10 cellular contexts compared by ENCODE assay signal in genomic region chr22:16783930-16784354, GRCh38. TPM values are rescaled to one million over a fixed set of nuclear protein-coding genes. Genes with fewer than 3 reads are reported as not detected.
DNase-seq lines count a peak whose midpoint lies in the region; ATAC-seq and TF ChIP-seq lines count a peak whose summit lies in the region.
"Had no signal": no experiment of that assay in that cellular context is flagged by ENCODE, and none has a peak within 500 bp of the region (broad histone marks: within the 10 kb centered on the region; RNA-seq: fewer than 3 reads in every experiment).

No MANE protein-coding gene starts in this region.

- TF ChIP-seq CTCF in DOHH2 (IDR thresholded peaks at IDR 0.05; ENCODE audit: low read depth, low read length, poor library complexity, severe bottlenecking) = peak; percentile 66
- peak; percentile 51 for TF ChIP-seq CTCF in RWPE2 (IDR thresholded peaks at IDR 0.05; ENCODE audit: poor library complexity, severe bottlenecking)
- TF ChIP-seq CTCF in liver (IDR thresholded peaks at IDR 0.05; ENCODE audit: low read depth, low read length, missing input control) = peak; percentile 14
- peak in 1 of 6 experiments; percentile 14 for TF ChIP-seq CTCF in Peyer's patch (IDR thresholded peaks at IDR 0.05)

- DNase-seq in HEK293T (ENCODE audit: extremely low spot score) = peak; percentile 39
- no peak for DNase-seq in RWPE2 (ENCODE audit: low spot score)
- DNase-seq in Peyer's patch = no peak
- no peak for DNase-seq in neuronal stem cell (ENCODE audit: low spot score)
- DNase-seq: activated CD8-positive, alpha-beta memory T cell treated with anti-CD3 and anti-CD28 coated beads for 24 hours; central memory CD4-positive, alpha-beta T cell; NCI-H510A had no signal

- H2BK12ac ChIP-seq in neuronal stem cell (ENCODE audit: low read length) = no peak overlapping the region

- H3K4me3 ChIP-seq in DOHH2 (ENCODE audit: low read length) = no peak overlapping the region
- no peak overlapping the region for H3K4me3 ChIP-seq in RWPE2 (ENCODE audit: severe bottlenecking)
- H3K4me3 ChIP-seq in liver (ENCODE audit: low read depth in 1 of 3, low read length in 3 of 3) = no peak overlapping the region
- no peak overlapping the region for H3K4me3 ChIP-seq in Peyer's patch
- H3K4me3 ChIP-seq in neuronal stem cell (ENCODE audit: low read length in 2 of 2) = no peak overlapping the region

- no peaks in the 10 kb centered on the region for H3F3A ChIP-seq in DOHH2 (ENCODE audit: control insufficient read depth, insufficient read depth)

- 67% methylated on average over 8 of the region's 8 CpGs for WGBS in liver
- no CpG with 5 or more reads among the region's 8 CpGs for WGBS in neuronal stem cell (ENCODE audit: extremely low coverage in 2 of 2, insufficient read length in 2 of 2, insufficient replicate concordance in 1 of 2), 2 donors

- no peak for TF ChIP-seq RAD21 in liver (IDR thresholded peaks at IDR 0.05)

- H2AK5ac ChIP-seq in neuronal stem cell (ENCODE audit: low read depth, low read length) = no peak overlapping the region

- H4K91ac ChIP-seq in neuronal stem cell (ENCODE audit: low read depth, low read length, poor library complexity) = no peak overlapping the region

- no peak overlapping the region for H3K14ac ChIP-seq in neuronal stem cell (ENCODE audit: low read length)

- no peaks in the 10 kb centered on the region for H3K9me3 ChIP-seq in DOHH2 (ENCODE audit: control insufficient read depth, insufficient read depth, low read length)
- peaks cover 1% of the 10 kb centered on the region for H3K9me3 ChIP-seq in RWPE2 (ENCODE audit: severe bottlenecking)
- no peaks in the 10 kb centered on the region for H3K9me3 ChIP-seq in liver (ENCODE audit: control insufficient read depth in 4 of 4, low read length in 3 of 4)
- no peaks in the 10 kb centered on the region for H3K9me3 ChIP-seq in Peyer's patch
- H3K9me3 ChIP-seq in neuronal stem cell (replicated peaks in 1 of 2; ENCODE audit: control insufficient read depth in 2 of 2, insufficient read depth in 1 of 2, low read depth in 1 of 2, low read length in 2 of 2) = peaks cover 0 to 2% of the 10 kb centered on the region in 2 donors

- H3K23ac ChIP-seq in neuronal stem cell (ENCODE audit: low read depth, low read length, poor library complexity) = no peak overlapping the region

- no peak overlapping the region for H3K4me2 ChIP-seq in DOHH2 (ENCODE audit: low read length)
- no peak overlapping the region for H3K4me2 ChIP-seq in neuronal stem cell (ENCODE audit: insufficient read depth, low read length, poor library complexity, severe bottlenecking)

- POLR2A ChIA-PET in HEK293T (lab: Yijun Ruan, JAX) = no interaction called here

- CTCF ChIA-PET in HEK293T (lab: Yijun Ruan, JAX) = interaction anchor here (0.6 kb wide), 2 partner anchors 9 to 112 kb away, joined by 3 to 4 read pairs; no protein-coding TSS in a partner anchor

- no peak overlapping the region for H2AFZ ChIP-seq in neuronal stem cell (ENCODE audit: low read length)

- no peaks in the 10 kb centered on the region for H3K79me2 ChIP-seq in DOHH2 (ENCODE audit: control insufficient read depth, low read length)

- H3K79me1 ChIP-seq in neuronal stem cell (ENCODE audit: low read depth, low read length) = no peaks in the 10 kb centered on the region

- no peak overlapping the region for H3K4ac ChIP-seq in neuronal stem cell (ENCODE audit: low read length)

- H3K9me2 ChIP-seq in DOHH2 (replicated peaks; ENCODE audit: control insufficient read depth, low read length) = no peaks in the 10 kb centered on the region

- H2BK5ac ChIP-seq in neuronal stem cell (ENCODE audit: low read length) = no peak overlapping the region

- H3K27ac ChIP-seq in DOHH2 (ENCODE audit: low read depth, low read length) (no peak overlapping the region), RWPE2 (ENCODE audit: poor library complexity, severe bottlenecking) (no peak overlapping the region), liver (ENCODE audit: low read depth in 1 of 2, low read length in 2 of 2) (no peak overlapping the region), Peyer's patch (no peak overlapping the region), neuronal stem cell (replicated peaks; ENCODE audit: low read length) (no peak overlapping the region)

- H2BK15ac ChIP-seq in neuronal stem cell (ENCODE audit: low read length) = no peak overlapping the region

- no peak overlapping the region for H3K18ac ChIP-seq in neuronal stem cell (ENCODE audit: low read length)

- no peak overlapping the region for H4K8ac ChIP-seq in neuronal stem cell (ENCODE audit: low read depth, low read length)

- ATAC-seq in RWPE2 (ENCODE audit: low read depth) (peak; percentile 78), GM21576 (IDR thresholded peaks at IDR 0.05; ENCODE audit: unreplicated experiment) (no peak)

- no peak overlapping the region for H3K9ac ChIP-seq in liver (ENCODE audit: low read depth in 1 of 2, low read length in 2 of 2)
- no peak overlapping the region for H3K9ac ChIP-seq in neuronal stem cell (ENCODE audit: low read depth, low read length, poor library complexity)

- no peaks in the 10 kb centered on the region for H4K20me1 ChIP-seq in DOHH2 (ENCODE audit: control insufficient read depth, insufficient read depth, low read depth, low read length)

- H3K4me1 ChIP-seq in DOHH2 (ENCODE audit: control insufficient read depth, low read length) (no peaks in the 10 kb centered on the region), RWPE2 (ENCODE audit: insufficient read depth, poor library complexity, severe bottlenecking) (no peaks in the 10 kb centered on the region), liver (ENCODE audit: control insufficient read depth in 4 of 4, insufficient read depth in 4 of 4, low read length in 3 of 4) (no peaks in the 10 kb centered on the region), Peyer's patch (no peaks in the 10 kb centered on the region), neuronal stem cell (ENCODE audit: control insufficient read depth in 2 of 2, insufficient read depth in 1 of 2, low read depth in 1 of 2, low read length in 2 of 2) (no peaks in the 10 kb centered on the region)

- TF ChIP-seq POLR2A in Peyer's patch (IDR thresholded peaks at IDR 0.05) = no peak

- no peak overlapping the region for H2BK120ac ChIP-seq in neuronal stem cell (ENCODE audit: low read depth, low read length)

- H3K36me3 ChIP-seq in DOHH2 (ENCODE audit: control insufficient read depth, low read length) (no peaks in the 10 kb centered on the region), RWPE2 (ENCODE audit: low read depth) (no peaks in the 10 kb centered on the region), liver (ENCODE audit: control insufficient read depth in 4 of 4, insufficient read depth in 3 of 4, low read depth in 1 of 4, low read length in 3 of 4) (no peaks in the 10 kb centered on the region), Peyer's patch (no peaks in the 10 kb centered on the region), neuronal stem cell (replicated peaks in 1 of 2; ENCODE audit: control insufficient read depth in 2 of 2, insufficient read depth in 2 of 2, low read length in 2 of 2) (no peaks in the 10 kb centered on the region)

- H3K27me3 ChIP-seq in DOHH2 (ENCODE audit: control insufficient read depth, low read length) (0 out of 2 replicates have a peak, but pooled peaks cover 2% of the 10 kb centered on the region), RWPE2 (ENCODE audit: insufficient read depth, poor library complexity, severe bottlenecking) (no peaks in the 10 kb centered on the region), liver (ENCODE audit: control insufficient read depth in 4 of 4, insufficient read depth in 4 of 4, low read length in 3 of 4) (no peaks in the 10 kb centered on the region), Peyer's patch (no peaks in the 10 kb centered on the region), neuronal stem cell (ENCODE audit: control insufficient read depth in 3 of 3, insufficient read depth in 3 of 3, low read depth in 1 of 3, low read length in 3 of 3) (no peaks in the 10 kb centered on the region)

TF ChIP-seq in HEK293T, 16 proteins besides CTCF, POLR2A, EP300 and RAD21 (continues in another document):
- TF ChIP-seq HDGF (IDR thresholded peaks at IDR 0.05; ENCODE audit: borderline replicate concordance) (no peak), FOXM1 (IDR thresholded peaks at IDR 0.05; ENCODE audit: borderline replicate concordance) (no peak), L3MBTL2 (conservative IDR thresholded peaks at IDR 0.05) (no peak), ELF4 (IDR thresholded peaks at IDR 0.05) (no peak), LEF1 (IDR thresholded peaks at IDR 0.05; ENCODE audit: borderline replicate concordance) (no peak), BHLHE40 (IDR thresholded peaks at IDR 0.05; ENCODE audit: borderline replicate concordance) (no peak), ZNF384 (IDR thresholded peaks at IDR 0.05) (no peak), SP1 (IDR thresholded peaks at IDR 0.05) (no peak), FOXK2 (IDR thresholded peaks at IDR 0.05) (no peak), CTBP1 (IDR thresholded peaks at IDR 0.05; ENCODE audit: borderline replicate concordance) (no peak), SUZ12 (IDR thresholded peaks at IDR 0.05) (no peak), NFRKB (IDR thresholded peaks at IDR 0.05) (no peak), FOXA1 (IDR thresholded peaks at IDR 0.05) (no peak)

TF ChIP-seq in liver, 16 proteins besides CTCF, POLR2A, EP300 and RAD21 (continues in another document):
- TF ChIP-seq MAX (IDR thresholded peaks at IDR 0.05) (no peak), SP1 (IDR thresholded peaks at IDR 0.05) (no peak), ATF3 (IDR thresholded peaks at IDR 0.05) (no peak)
- TF ChIP-seq, protein P1, sequence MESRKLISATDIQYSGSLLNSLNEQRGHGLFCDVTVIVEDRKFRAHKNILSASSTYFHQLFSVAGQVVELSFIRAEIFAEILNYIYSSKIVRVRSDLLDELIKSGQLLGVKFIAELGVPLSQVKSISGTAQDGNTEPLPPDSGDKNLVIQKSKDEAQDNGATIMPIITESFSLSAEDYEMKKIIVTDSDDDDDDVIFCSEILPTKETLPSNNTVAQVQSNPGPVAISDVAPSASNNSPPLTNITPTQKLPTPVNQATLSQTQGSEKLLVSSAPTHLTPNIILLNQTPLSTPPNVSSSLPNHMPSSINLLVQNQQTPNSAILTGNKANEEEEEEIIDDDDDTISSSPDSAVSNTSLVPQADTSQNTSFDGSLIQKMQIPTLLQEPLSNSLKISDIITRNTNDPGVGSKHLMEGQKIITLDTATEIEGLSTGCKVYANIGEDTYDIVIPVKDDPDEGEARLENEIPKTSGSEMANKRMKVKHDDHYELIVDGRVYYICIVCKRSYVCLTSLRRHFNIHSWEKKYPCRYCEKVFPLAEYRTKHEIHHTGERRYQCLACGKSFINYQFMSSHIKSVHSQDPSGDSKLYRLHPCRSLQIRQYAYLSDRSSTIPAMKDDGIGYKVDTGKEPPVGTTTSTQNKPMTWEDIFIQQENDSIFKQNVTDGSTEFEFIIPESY (IDR thresholded peaks at IDR 0.05) = no peak

RNA-seq across cellular contexts. Expression of gene XKR3, which starts 41.3 kb away (rescaled TPM):
- not detected for total RNA-seq in liver
- not detected for polyA plus RNA-seq in liver
- not detected for total RNA-seq in Peyer's patch
- not detected for polyA plus RNA-seq in neuronal stem cell (2013, experiment 1 of 2)
- not detected for polyA plus RNA-seq in neuronal stem cell (2013, experiment 2 of 2)
